Comparison of ENCODE assay signal across 36 cellular contexts in the genomic region with DNA sequence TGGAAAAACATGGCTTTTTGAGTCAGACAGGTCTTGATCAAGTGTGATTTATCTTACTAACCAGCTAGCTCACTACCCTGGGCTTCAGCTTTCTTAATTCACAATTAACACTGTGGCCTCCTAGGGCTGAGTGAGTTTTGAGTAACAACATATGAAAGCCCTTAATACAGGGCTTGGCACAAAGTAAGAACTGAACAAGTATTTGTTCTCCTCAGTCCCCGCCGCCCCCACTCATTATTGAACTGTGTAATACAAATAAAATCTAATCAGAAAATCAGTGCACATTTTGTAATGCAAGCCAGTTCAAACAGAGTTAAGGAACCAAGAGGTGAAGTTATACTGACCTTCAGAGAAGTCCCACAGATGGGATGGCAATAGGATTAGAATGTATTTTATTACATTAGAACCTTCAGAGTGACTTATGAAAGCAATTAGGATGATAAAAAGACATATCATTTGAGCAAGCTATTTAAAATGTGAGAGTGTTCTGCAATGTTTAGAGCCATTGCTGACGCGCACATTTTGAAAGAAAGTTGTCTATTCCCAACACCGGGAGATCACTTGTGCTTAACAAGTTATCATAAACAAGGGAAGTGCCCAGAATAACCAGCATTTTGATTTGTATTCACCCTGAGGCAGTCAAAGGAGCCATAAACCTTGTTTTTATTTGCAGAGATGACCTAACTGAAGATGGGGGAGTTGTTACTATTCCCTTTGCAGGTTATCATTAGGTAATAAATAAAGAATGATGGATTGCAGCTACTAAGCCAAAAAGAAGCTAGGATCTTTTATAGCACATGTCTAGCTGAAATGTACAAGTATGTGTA. TPM values are rescaled to one million over a fixed set of nuclear protein-coding genes. Genes with fewer than 3 reads are reported as not detected.
"Had no signal": no experiment of that assay in that cellular context is flagged by ENCODE, and none has a peak within 500 bp of the region (broad histone marks: within the 10 kb centered on the region; RNA-seq: fewer than 3 reads in every experiment).

No MANE protein-coding gene starts in this region.

- H3K27me3 Mint-ChIP-seq: activated CD4-positive, alpha-beta T cell treated with anti-CD3 and anti-CD28 coated beads for 36 hours; activated CD8-positive, alpha-beta memory T cell treated with anti-CD3 and anti-CD28 coated beads, Interleukin-2, amount 10 ng/mL, durations not matched to agents 7 days and 5 days; effector memory CD8-positive, alpha-beta T cell; progenitor cell of endocrine pancreas; type B pancreatic cell had no signal

- H3K27ac Mint-ChIP-seq: activated CD4-positive, alpha-beta T cell treated with anti-CD3 and anti-CD28 coated beads for 36 hours; activated CD8-positive, alpha-beta memory T cell treated with anti-CD3 and anti-CD28 coated beads, Interleukin-2, amount 10 ng/mL, durations not matched to agents 7 days and 5 days; activated CD8-positive, alpha-beta T cell treated with anti-CD3 and anti-CD28 coated beads, Interleukin-2, amount 10 ng/mL, durations not matched to agents 7 days and 5 days; activated naive CD4-positive, alpha-beta T cell treated with anti-CD3 and anti-CD28 coated beads, Interleukin-2, amount 50 U/mL, for 72 hours; activated T-helper 2 cell treated with anti-CD3 and anti-CD28 coated beads, Interferon-gamma antibody, Interleukin-2, Interleukin-4, amounts not matched to agents 10 μg/mL and 5 μg/mL and 100 μg/mL, durations not matched to agents 14 hours and 24 hours and 36 hours; effector memory CD8-positive, alpha-beta T cell; natural killer cell treated with Interleukin-12 subunit alpha and Interleukin-12 subunit beta and Interleukin-15 and Interleukin-18, amount 100 ng/mL, for 72 hours; T-cell; type B pancreatic cell had no signal

- H3K27ac ChIP-seq: body of pancreas, coronary artery, dorsolateral prefrontal cortex, skin epidermis, vagina had no signal

- DNase-seq: activated CD4-positive, alpha-beta T cell treated with anti-CD3 and anti-CD28 coated beads for 36 hours; activated CD4-positive, CD25-positive, alpha-beta regulatory T cell; activated CD8-positive, alpha-beta memory T cell treated with anti-CD3 and anti-CD28 coated beads, Interleukin-2, amount 10 ng/mL, durations not matched to agents 7 days and 5 days; activated CD8-positive, alpha-beta T cell treated with anti-CD3 and anti-CD28 coated beads, Interleukin-2, amount 10 ng/mL, durations not matched to agents 7 days and 5 days; activated naive CD4-positive, alpha-beta T cell; activated T-cell treated with anti-CD3 and anti-CD28 coated beads, Interleukin-2, amount 50 U/mL, for 48 hours; aorta; cerebellar nuclear complex; dorsolateral prefrontal cortex; effector memory CD8-positive, alpha-beta T cell; foreskin fibroblast; head of caudate nucleus; hippocampal formation; left colon; mesendoderm; mucosa of descending colon; stimulated activated CD4-positive, alpha-beta T cell treated with anti-CD3 and anti-CD28 coated beads, Interleukin-12 subunit alpha, Interleukin-12 subunit beta, amount 100 ng/mL, for 4 hours; stimulated activated CD4-positive, alpha-beta T cell treated with anti-CD3 and anti-CD28 coated beads, Interleukin-4, amount 100 ng/mL, for 1 hour; stimulated activated naive CD8-positive, alpha-beta T cell treated with anti-CD3 and anti-CD28 coated beads, Interleukin-15, Interleukin-2, amounts not matched to agents 100 U/mL and 50 U/mL, for 24 hours; T-cell had no signal

- H3K4me3 Mint-ChIP-seq: activated CD4-positive, alpha-beta T cell treated with anti-CD3 and anti-CD28 coated beads for 36 hours; activated CD8-positive, alpha-beta memory T cell treated with anti-CD3 and anti-CD28 coated beads, Interleukin-2, amount 10 ng/mL, durations not matched to agents 7 days and 5 days; activated CD8-positive, alpha-beta T cell treated with anti-CD3 and anti-CD28 coated beads, Interleukin-2, amount 10 ng/mL, durations not matched to agents 7 days and 5 days; effector memory CD8-positive, alpha-beta T cell; natural killer cell treated with Interleukin-12 subunit alpha and Interleukin-12 subunit beta and Interleukin-15 and Interleukin-18, amount 100 ng/mL, for 72 hours; T-cell; type B pancreatic cell had no signal

- H3K9me3 Mint-ChIP-seq: activated T-helper 2 cell treated with anti-CD3 and anti-CD28 coated beads, Interferon-gamma antibody, Interleukin-2, Interleukin-4, amounts not matched to agents 10 μg/mL and 5 μg/mL and 100 μg/mL, durations not matched to agents 14 hours and 24 hours and 36 hours had no signal

- H3K4me1 Mint-ChIP-seq: activated CD4-positive, alpha-beta T cell treated with anti-CD3 and anti-CD28 coated beads for 36 hours; activated CD8-positive, alpha-beta memory T cell treated with anti-CD3 and anti-CD28 coated beads, Interleukin-2, amount 10 ng/mL, durations not matched to agents 7 days and 5 days had no signal

- H3K36me3 ChIP-seq: vagina had no signal

- H3K4me3 ChIP-seq: body of pancreas, coronary artery, dorsolateral prefrontal cortex, lung, mucosa of descending colon, skin epidermis, vagina had no signal

- ATAC-seq: activated CD4-positive, alpha-beta T cell treated with anti-CD3 and anti-CD28 coated beads for 36 hours; activated CD8-positive, alpha-beta memory T cell treated with anti-CD3 and anti-CD28 coated beads, Interleukin-2, amount 10 ng/mL, durations not matched to agents 7 days and 5 days; activated CD8-positive, alpha-beta T cell treated with anti-CD3 and anti-CD28 coated beads, Interleukin-2, amount 10 ng/mL, durations not matched to agents 7 days and 5 days; activated naive CD4-positive, alpha-beta T cell treated with anti-CD3 and anti-CD28 coated beads, Interleukin-2, amount 50 U/mL, for 72 hours; body of pancreas; effector memory CD8-positive, alpha-beta T cell; left colon; mucosa of descending colon; natural killer cell treated with Interleukin-12 subunit alpha and Interleukin-12 subunit beta and Interleukin-15 and Interleukin-18, amount 100 ng/mL, for 72 hours; sciatic nerve; stimulated activated naive CD8-positive, alpha-beta T cell treated with anti-CD3 and anti-CD28 coated beads, Interleukin-15, Interleukin-2, amounts not matched to agents 100 U/mL and 50 U/mL, for 24 hours; T-cell had no signal

- FAIRE-seq: endothelial cell of umbilical vein, keratinocyte had no signal

- H3K9me3 ChIP-seq: body of pancreas, mucosa of descending colon, vagina had no signal

- H3K4me1 ChIP-seq: vagina had no signal

- H3K27me3 ChIP-seq: body of pancreas, dorsolateral prefrontal cortex, vagina had no signal

- H3K36me3 Mint-ChIP-seq: activated CD8-positive, alpha-beta memory T cell treated with anti-CD3 and anti-CD28 coated beads, Interleukin-2, amount 10 ng/mL, durations not matched to agents 7 days and 5 days; T-cell; type B pancreatic cell had no signal

RNA-seq across cellular contexts. Expression of a gene that starts 19.4 kb away (rescaled TPM):
- total RNA-seq: activated CD4-positive, alpha-beta T cell treated with anti-CD3 and anti-CD28 coated beads for 36 hours; activated CD8-positive, alpha-beta memory T cell treated with anti-CD3 and anti-CD28 coated beads, Interleukin-2, amount 10 ng/mL, durations not matched to agents 7 days and 5 days; activated CD8-positive, alpha-beta T cell treated with anti-CD3 and anti-CD28 coated beads, Interleukin-2, amount 10 ng/mL, durations not matched to agents 7 days and 5 days; activated naive CD4-positive, alpha-beta T cell treated with anti-CD3 and anti-CD28 coated beads, Interleukin-2, amount 50 U/mL, for 72 hours; activated T-helper 2 cell treated with anti-CD3 and anti-CD28 coated beads, Interferon-gamma antibody, Interleukin-2, Interleukin-4, amounts not matched to agents 10 μg/mL and 5 μg/mL and 100 μg/mL, durations not matched to agents 14 hours and 24 hours and 36 hours; endothelial cell of umbilical vein; natural killer cell treated with Interleukin-12 subunit alpha and Interleukin-12 subunit beta and Interleukin-15 and Interleukin-18, amount 100 ng/mL, for 72 hours; osteocyte; T-helper 2 cell treated with Interferon-gamma antibody and Interleukin-4, amounts not matched to agents 100 ng/mL and 5 ng/mL, for 36 hours had no signal
- polyA plus RNA-seq: aorta, endothelial cell of umbilical vein, esophagus, keratinocyte, lung had no signal
